In genomic region chr11:119728651-119729580, GRCh38 we compare ENCODE assay signal across 8 cellular contexts. TPM values are rescaled to one million over a fixed set of nuclear protein-coding genes. Genes with fewer than 3 reads are reported as not detected.
DNase-seq lines count a peak whose midpoint lies in the region; ATAC-seq and TF ChIP-seq lines count a peak whose summit lies in the region.

TSS of gene NECTIN1 (minus strand) at chr11:119729200. CDS start at chr11:119728553, 647 bp downstream.

- H3K27me3 ChIP-seq in GM23338 (ENCODE audit: insufficient read depth) (no peaks in the 10 kb centered on the region), suprapubic skin (no peaks in the 10 kb centered on the region)

- H3K36me3 ChIP-seq in GM23338 (ENCODE audit: insufficient read depth) (no peaks in the 10 kb centered on the region), suprapubic skin (no peaks in the 10 kb centered on the region)

- in situ Hi-C loops in SK-MEL-5 (cut with HindIII; ENCODE audit: low pct_unique_long_range_greater_than_20kb, low sequenced_read_pairs), result no loop called here

- H3K79me2 ChIP-seq in GM23338 (replicated peaks; ENCODE audit: insufficient read depth), result peaks cover 41% of the 10 kb centered on the region

- peaks cover 39% of the 10 kb centered on the region for H3K4me1 Mint-ChIP-seq in GM23338
- H3K4me1 Mint-ChIP-seq in activated naive CD4-positive, alpha-beta T cell treated with anti-CD3 and anti-CD28 coated beads, Interleukin-2, amount 10 ng/mL, durations not matched to agents 7 days and 5 days, result peaks cover 7% of the 10 kb centered on the region

- peak; percentile 88 for DNase-seq in GF-D8 (lab: John Stamatoyannopoulos, UW)
- DNase-seq in GM23338 (ENCODE audit: low spot score), result peak; percentile 87
- DNase-seq in SK-MEL-5 (ENCODE audit: low read depth, low spot score), result peak; percentile 75
- DNase-seq in activated naive CD4-positive, alpha-beta T cell treated with anti-CD3 and anti-CD28 coated beads, Interleukin-2, amount 10 ng/mL, durations not matched to agents 7 days and 5 days, result peak; percentile 88
- DNase-seq in germinal center (ENCODE audit: low spot score), result peak; percentile 87
- DNase-seq in occipital lobe (lab: John Stamatoyannopoulos, UW), result peak; percentile 86
- DNase-seq in suprapubic skin (ENCODE audit: low spot score in 2 of 2), result peak; percentile 91 to 93

- H3K4me2 ChIP-seq in GM23338, result peak within 1 kb of the TSS; percentile 97

- no peak for TF ChIP-seq EP300 in suprapubic skin (IDR thresholded peaks at IDR 0.05)

- peaks cover 31% of the 10 kb centered on the region for H3K4me1 ChIP-seq in GM23338 (ENCODE audit: insufficient read depth)
- H3K4me1 ChIP-seq in suprapubic skin, result peaks cover 52% of the 10 kb centered on the region

- peaks cover 17% of the 10 kb centered on the region; the same call in 2 of the 3 replicates for H3K36me3 Mint-ChIP-seq in GM23338 (ENCODE audit: low read depth)
- no peaks in the 10 kb centered on the region for H3K36me3 Mint-ChIP-seq in activated naive CD4-positive, alpha-beta T cell treated with anti-CD3 and anti-CD28 coated beads, Interleukin-2, amount 10 ng/mL, durations not matched to agents 7 days and 5 days

- peak within 1 kb of the TSS; percentile 97 for H2AFZ ChIP-seq in GM23338

- CTCF ChIA-PET in activated naive CD4-positive, alpha-beta T cell treated with anti-CD3 and anti-CD28 coated beads, Interleukin-2, amount 10 ng/mL, durations not matched to agents 7 days and 5 days (lab: Charles Lee), result interaction anchor here (0.6 to 3.3 kb wide), 27 partner anchors 9 to 300 kb away, joined by 3 to 47 read pairs (median 4); no protein-coding TSS in a partner anchor

- no peaks in the 10 kb centered on the region for H3K9me2 ChIP-seq in GM23338 (ENCODE audit: insufficient read depth)

- no peak within 1 kb of the TSS for H3K27ac ChIP-seq in GM23338 (ENCODE audit: low read depth)
- H3K27ac ChIP-seq in suprapubic skin, result peak within 1 kb of the TSS; percentile 91

- TF ChIP-seq CTCF in GM23338 (conservative IDR thresholded peaks at IDR 0.05; ENCODE audit: low read depth in 2 of 2) (peak; percentile 73 to 90), LNCAP (IDR thresholded peaks at IDR 0.05) (peak; percentile 99), suprapubic skin (IDR thresholded peaks at IDR 0.05) (peak; percentile 76 to 97)

- peaks cover 18% of the 10 kb centered on the region for H3K27me3 Mint-ChIP-seq in GM23338 (ENCODE audit: insufficient read depth, low read depth, poor library complexity)
- peaks cover 77% of the 10 kb centered on the region for H3K27me3 Mint-ChIP-seq in activated naive CD4-positive, alpha-beta T cell treated with anti-CD3 and anti-CD28 coated beads, Interleukin-2, amount 10 ng/mL, durations not matched to agents 7 days and 5 days

- H4K20me1 ChIP-seq in GM23338 (replicated peaks; ENCODE audit: insufficient read depth), result peaks cover 13% of the 10 kb centered on the region

- 0% methylated on average over 5 of the region's 128 CpGs for WGBS in suprapubic skin

- H3K9me3 ChIP-seq in suprapubic skin, result no peaks in the 10 kb centered on the region

- peak within 1 kb of the TSS; percentile 98 for H3K4me3 Mint-ChIP-seq in GM23338
- H3K4me3 Mint-ChIP-seq in activated naive CD4-positive, alpha-beta T cell treated with anti-CD3 and anti-CD28 coated beads, Interleukin-2, amount 10 ng/mL, durations not matched to agents 7 days and 5 days, result peak within 1 kb of the TSS; percentile 81

- H3K4me3 ChIP-seq in GM23338, result peak within 1 kb of the TSS; percentile 96
- H3K4me3 ChIP-seq in suprapubic skin, result peak within 1 kb of the TSS; percentile 94

- H3K27ac Mint-ChIP-seq in GM23338, result peak within 1 kb of the TSS; percentile 89
- H3K27ac Mint-ChIP-seq in activated naive CD4-positive, alpha-beta T cell treated with anti-CD3 and anti-CD28 coated beads, Interleukin-2, amount 10 ng/mL, durations not matched to agents 7 days and 5 days, result no peak within 1 kb of the TSS

- ATAC-seq in GM23338, result peak; percentile 67

- peak; percentile 13 to 74 for TF ChIP-seq POLR2A in suprapubic skin (IDR thresholded peaks at IDR 0.05)

- 0 out of 2 replicates have a peak, but pooled peaks cover 4% of the 10 kb centered on the region for H3F3A ChIP-seq in GM23338 (replicated peaks; ENCODE audit: low read depth)

- H3K9me3 Mint-ChIP-seq in GM23338, result no peaks in the 10 kb centered on the region
- no peaks in the 10 kb centered on the region for H3K9me3 Mint-ChIP-seq in activated naive CD4-positive, alpha-beta T cell treated with anti-CD3 and anti-CD28 coated beads, Interleukin-2, amount 10 ng/mL, durations not matched to agents 7 days and 5 days

TF ChIP-seq in GM23338, 12 proteins besides CTCF, POLR2A, EP300 and RAD21:
- TF ChIP-seq ZNF114 (CRISPR knock-in tag; IDR thresholded peaks at IDR 0.05) (no peak), CREB1 (CRISPR knock-in tag; IDR thresholded peaks at IDR 0.05; ENCODE audit: low read depth) (peak; percentile 75)

RNA-seq across cellular contexts. Expression of gene NECTIN1, which starts in this region (rescaled TPM):
- 48.4 and 56.3 TPM in 2 replicates for total RNA-seq in GM23338 (2014; rRNA removed; shearing (Covaris generic))
- polyA plus RNA-seq in GM23338 (2016; fragmentation: Nextera tagmentation; extraction: Ambion mirVana), result 18.7 and 19.9 TPM in 2 replicates
- total RNA-seq in SK-MEL-5 (2014; rRNA removed; shearing (Covaris generic)), result 1.9 and 2.7 TPM in 2 replicates
- 9.3 and 10.0 TPM in 2 replicates for polyA plus RNA-seq in SK-MEL-5 (2015; cell fraction: cytosol; rRNA removed)
- polyA plus RNA-seq in SK-MEL-5 (2015; cell fraction: nucleus; rRNA removed), result 1.7 and 3.1 TPM in 2 replicates
- 17.5 TPM for total RNA-seq in occipital lobe
- 100 to 1,000 TPM; 112 to 176 (median 164) TPM for total RNA-seq in suprapubic skin
